Comparison of ENCODE assay signal across 24 cellular contexts in genomic region chr4:56611501-56611900, GRCh38.
"Had no signal": no experiment of that assay in that cellular context is flagged by ENCODE, and none has a peak within 500 bp of the region (broad histone marks: within the 10 kb centered on the region; RNA-seq: fewer than 3 reads in every experiment).

No MANE protein-coding gene starts in this region.

- H3K79me2 ChIP-seq: hepatocyte had no signal

- H3K4me3 ChIP-seq: ascending aorta, esophagus squamous epithelium, gastroesophageal sphincter, hepatocyte, smooth muscle cell, suprapubic skin had no signal

- H3K27me3 ChIP-seq: ascending aorta, suprapubic skin had no signal

- DNase-seq: activated CD4-positive, alpha-beta T cell treated with anti-CD3 and anti-CD28 coated beads, Interleukin-2, amount 10 ng/mL, durations not matched to agents 24 days and 14 days; activated CD8-positive, alpha-beta T cell treated with anti-CD3 and anti-CD28 coated beads, Interleukin-2, amount 10 ng/mL, durations not matched to agents 7 days and 5 days; activated naive CD4-positive, alpha-beta T cell; cortex of kidney; effector CD4-positive, alpha-beta T cell; esophagus squamous epithelium; kidney; left ventricle myocardium superior; mesenchymal stem cell; natural killer cell; right cardiac atrium; stimulated activated CD4-positive, alpha-beta T cell treated with anti-CD3 and anti-CD28 coated beads, Interleukin-4, amount 100 ng/mL, for 4 hours; stimulated activated CD8-positive, alpha-beta memory T cell treated with anti-CD3 and anti-CD28 coated beads, Interleukin-4, amount 100 ng/mL, for 48 hours; stimulated activated naive CD8-positive, alpha-beta T cell treated with anti-CD3 and anti-CD28 coated beads, Interleukin-15, Interleukin-2, amounts not matched to agents 100 U/mL and 50 U/mL, for 24 hours; trophoblast cell; WERI-Rb-1 had no signal

- H3K4me3 Mint-ChIP-seq: activated CD4-positive, alpha-beta T cell treated with anti-CD3 and anti-CD28 coated beads, Interleukin-2, amount 10 ng/mL, durations not matched to agents 24 days and 14 days; activated CD8-positive, alpha-beta T cell treated with anti-CD3 and anti-CD28 coated beads, Interleukin-2, amount 10 ng/mL, durations not matched to agents 7 days and 5 days; activated T-helper 1 cell treated with anti-CD3 and anti-CD28 coated beads, Interleukin-12 subunit alpha, Interleukin-12 subunit beta, Interleukin-2, Interleukin-4 antibody, amounts not matched to agents 30 ng/mL and 10 ng/mL and 1 ng/mL, durations not matched to agents 14 hours and 24 hours and 36 hours; natural killer cell; T-helper 1 cell treated with Interleukin-12 subunit alpha and Interleukin-12 subunit beta and Interleukin-4 antibody, amounts not matched to agents 30 μg/mL and 1 μg/mL, for 36 hours had no signal

- H2AFZ ChIP-seq: hepatocyte had no signal

- H3K9me3 ChIP-seq: ascending aorta, esophagus squamous epithelium, suprapubic skin had no signal

- H3K36me3 Mint-ChIP-seq: natural killer cell had no signal

- H3K9me3 Mint-ChIP-seq: activated CD4-positive, alpha-beta T cell treated with anti-CD3 and anti-CD28 coated beads, Interleukin-2, amount 10 ng/mL, durations not matched to agents 24 days and 14 days; activated T-helper 1 cell treated with anti-CD3 and anti-CD28 coated beads, Interleukin-12 subunit alpha, Interleukin-12 subunit beta, Interleukin-2, Interleukin-4 antibody, amounts not matched to agents 30 ng/mL and 10 ng/mL and 1 ng/mL, durations not matched to agents 14 hours and 24 hours and 36 hours; natural killer cell; T-helper 1 cell treated with Interleukin-12 subunit alpha and Interleukin-12 subunit beta and Interleukin-4 antibody, amounts not matched to agents 30 μg/mL and 1 μg/mL, for 36 hours had no signal

- H3K27ac Mint-ChIP-seq: activated CD4-positive, alpha-beta T cell treated with anti-CD3 and anti-CD28 coated beads, Interleukin-2, amount 10 ng/mL, durations not matched to agents 24 days and 14 days; activated CD8-positive, alpha-beta T cell treated with anti-CD3 and anti-CD28 coated beads, Interleukin-2, amount 10 ng/mL, durations not matched to agents 7 days and 5 days; activated T-helper 1 cell treated with anti-CD3 and anti-CD28 coated beads, Interleukin-12 subunit alpha, Interleukin-12 subunit beta, Interleukin-2, Interleukin-4 antibody, amounts not matched to agents 30 ng/mL and 10 ng/mL and 1 ng/mL, durations not matched to agents 14 hours and 24 hours and 36 hours; natural killer cell; T-helper 1 cell treated with Interleukin-12 subunit alpha and Interleukin-12 subunit beta and Interleukin-4 antibody, amounts not matched to agents 30 μg/mL and 1 μg/mL, for 36 hours had no signal

- H3K4me1 Mint-ChIP-seq: activated CD4-positive, alpha-beta T cell treated with anti-CD3 and anti-CD28 coated beads, Interleukin-2, amount 10 ng/mL, durations not matched to agents 24 days and 14 days had no signal

- H3K4me2 ChIP-seq: hepatocyte, smooth muscle cell had no signal

- FAIRE-seq: endothelial cell of umbilical vein, kidney had no signal

- H3K4me1 ChIP-seq: ascending aorta, gastroesophageal sphincter, suprapubic skin had no signal

- H3K36me3 ChIP-seq: ascending aorta, esophagus squamous epithelium, gastroesophageal sphincter, suprapubic skin, WERI-Rb-1 had no signal

- ATAC-seq: activated CD8-positive, alpha-beta T cell treated with anti-CD3 and anti-CD28 coated beads, Interleukin-2, amount 10 ng/mL, durations not matched to agents 7 days and 5 days; gastroesophageal sphincter; left ventricle myocardium superior; natural killer cell; right cardiac atrium; stimulated activated naive CD8-positive, alpha-beta T cell treated with anti-CD3 and anti-CD28 coated beads, Interleukin-15, Interleukin-2, amounts not matched to agents 100 U/mL and 50 U/mL, for 24 hours had no signal

- H3K27ac ChIP-seq: ascending aorta, esophagus squamous epithelium, gastroesophageal sphincter, hepatocyte, suprapubic skin, WERI-Rb-1 had no signal
